In genomic region chr3:186268616-186269448, GRCh38 we compare ENCODE assay signal across 11 cellular contexts.
DNase-seq lines count a peak whose midpoint lies in the region; ATAC-seq, FAIRE-seq and TF ChIP-seq lines count a peak whose summit lies in the region.
"Had no signal": no experiment of that assay in that cellular context is flagged by ENCODE, and none has a peak within 500 bp of the region (broad histone marks: within the 10 kb centered on the region; RNA-seq: fewer than 3 reads in every experiment).

No MANE protein-coding gene starts in this region.

- no peak for TF ChIP-seq POLR2A in A549 (IDR thresholded peaks at IDR 0.05; ENCODE audit: low read length)

- H3K4me2 ChIP-seq in A549: no peak overlapping the region

- FAIRE-seq in A549 (lab: Jason Lieb, UNC) (no peak), kidney (lab: Jason Lieb, UNC) (no peak)

- no peak for TF ChIP-seq EP300 in A549 (IDR thresholded peaks at IDR 0.05)

- H3K4me3 ChIP-seq in A549 (no peak overlapping the region), GM12864 (ENCODE audit: low read depth, low read length) (no peak overlapping the region), kidney (ENCODE audit: low read length in 2 of 2) (no peak overlapping the region)
- H3K4me3 ChIP-seq: skin epidermis had no signal

- DNase-seq in A549 (ENCODE audit: low read depth in 1 of 2, low spot score in 1 of 2) (peak in 1 of 2 experiments; percentile 48), GM12864 (ENCODE audit: low read depth) (no peak), RPMI7951 (ENCODE audit: low read depth) (peak; percentile 49), fibroblast of peridontal ligament (ENCODE audit: extremely low read depth) (peak; percentile 38), DMS79 treated with DMSO at 0.1 percent for 48 hours (lab: John Stamatoyannopoulos, UW) (no peak), HCEC 1CT (no peak), kidney (no peak), NCI-H226 (no peak)
- DNase-seq: activated effector memory CD4-positive, alpha-beta T cell treated with anti-CD3 and anti-CD28 coated beads, Interleukin-2, amount 50 U/mL, for 16 hours; COR-L47 had no signal

- H3K9me3 ChIP-seq in A549: no peaks in the 10 kb centered on the region
- H3K9me3 ChIP-seq in kidney (ENCODE audit: control insufficient read depth in 1 of 2, low read length in 2 of 2): no peaks in the 10 kb centered on the region

- peak in 1 of 2 experiments; percentile 30; a peak in 1 of 5 replicates for TF ChIP-seq RAD21 in A549 (conservative IDR thresholded peaks at IDR 0.05 in 1 of 2, IDR thresholded peaks at IDR 0.05 in 1 of 2)

- H3K4me1 ChIP-seq in A549 (no peaks in the 10 kb centered on the region), kidney (ENCODE audit: control insufficient read depth in 1 of 2, insufficient read depth in 1 of 2, low read depth in 1 of 2, low read length in 2 of 2) (peaks cover 0 to 4% of the 10 kb centered on the region in 2 donors)

- H3K27ac ChIP-seq in A549 (no peak overlapping the region), kidney (ENCODE audit: low read depth in 2 of 2, low read length in 2 of 2) (no peak overlapping the region)
- H3K27ac ChIP-seq: skin epidermis had no signal

- peak; percentile 30 for TF ChIP-seq CTCF in A549 (IDR thresholded peaks at IDR 0.05)
- peak; percentile 56 for TF ChIP-seq CTCF in GM12864 (IDR thresholded peaks at IDR 0.05; ENCODE audit: low read depth, low read length, missing control alignments)
- no peak for TF ChIP-seq CTCF in kidney (IDR thresholded peaks at IDR 0.05; ENCODE audit: borderline replicate concordance, extremely low read depth, insufficient read depth)

- POLR2A ChIA-PET in A549 (lab: Yijun Ruan, JAX): no interaction called here

- intact Hi-C loops in kidney (cut with DNase I): no loop called here

- WGBS in A549 (ENCODE audit: missing lambda C conversion rate): 62% methylated on average over 23 of the region's 29 CpGs

- H3K36me3 ChIP-seq in kidney (ENCODE audit: control insufficient read depth in 1 of 2, insufficient read depth in 2 of 2, low read length in 2 of 2): no peaks in the 10 kb centered on the region

- H3K9ac ChIP-seq in kidney (ENCODE audit: low read length in 2 of 2): no peak overlapping the region

- peak; percentile 75 to 92; a peak in 4 of 6 replicates for ATAC-seq in A549

- CTCF ChIA-PET in A549 (lab: Yijun Ruan, JAX): interaction anchor here (0.6 to 2.9 kb wide), 11 partner anchors 9 to 348 kb away, joined by 3 to 20 read pairs (median 3); no protein-coding TSS in a partner anchor

TF ChIP-seq in A549, 52 proteins besides CTCF, POLR2A, EP300 and RAD21:
- TF ChIP-seq HOXB5 (CRISPR knock-in tag; IDR thresholded peaks at IDR 0.05) (no peak), SMC3 (IDR thresholded peaks at IDR 0.05) (peak; percentile 15; the same call in 1 of the 3 replicates), FOSL2 (IDR thresholded peaks at IDR 0.05) (no peak), FOSL2 (CRISPR knock-in tag; IDR thresholded peaks at IDR 0.05) (no peak), TP53 (CRISPR knock-in tag; IDR thresholded peaks at IDR 0.05) (no peak), JUNB (IDR thresholded peaks at IDR 0.05) (no peak)
TF ChIP-seq in A549: peak in this region for 1.

Comparison
In these comparisons a context has a peak if more than half of its experiments do, and no peak if none do; other contexts are left out.
1. DNase-seq: peak in RPMI7951 (single experiment) and fibroblast of peridontal ligament (single experiment); none in GM12864 (single experiment), DMS79 treated with DMSO at 0.1 percent for 48 hours (single experiment), HCEC 1CT (single experiment), kidney (single experiment) and NCI-H226 (single experiment).